In genomic region chr4:57614533-57614932, GRCh38 we compare ENCODE assay signal across 28 cellular contexts.
"Had no signal": no experiment of that assay in that cellular context is flagged by ENCODE, and none has a peak within 500 bp of the region (broad histone marks: within the 10 kb centered on the region; RNA-seq: fewer than 3 reads in every experiment).

No MANE protein-coding gene starts in this region.

- H3K27ac Mint-ChIP-seq: dendritic cell treated with granulocyte-macrophage colony-stimulating factor and Interleukin-4, amounts not matched to agents 40 ng/mL and 50 ng/mL, for 4 days; memory B cell; naive thymus-derived CD4-positive, alpha-beta T cell; neural progenitor cell; stimulated activated memory B cell treated with anti-CD40 and anti-IgM and Interleukin-4, amounts not matched to agents 10 μg/mL and 1 μg/mL and 100 μg/mL, for 72 hours had no signal

- H2AFZ ChIP-seq: neural progenitor cell had no signal

- H3K9ac ChIP-seq: neural progenitor cell had no signal

- DNase-seq: colonic mucosa; effector CD8-positive, alpha-beta T cell; foreskin melanocyte; glutamatergic neuron; heart right ventricle; hypothalamus; kidney; midbrain; naive thymus-derived CD4-positive, alpha-beta T cell; nucleus accumbens; right cardiac atrium; sigmoid colon; stimulated activated CD4-positive, alpha-beta T cell treated with anti-CD3 and anti-CD28 coated beads, Interleukin-4, amount 100 ng/mL, for 4 hours; stimulated activated naive CD8-positive, alpha-beta T cell treated with anti-CD3 and anti-CD28 coated beads, Interleukin-15, Interleukin-2, amounts not matched to agents 100 U/mL and 50 U/mL, for 24 hours; upper lobe of left lung had no signal

- H3K9me3 ChIP-seq: colonic mucosa, esophagus muscularis mucosa, heart right ventricle, prostate gland, sigmoid colon, thoracic aorta, tibial nerve, upper lobe of left lung had no signal

- H3K9me3 Mint-ChIP-seq: dendritic cell treated with granulocyte-macrophage colony-stimulating factor and Interleukin-4, amounts not matched to agents 40 ng/mL and 50 ng/mL, for 4 days; nephron; neural progenitor cell; stimulated activated memory B cell treated with anti-CD40 and anti-IgM and Interleukin-4, amounts not matched to agents 10 μg/mL and 1 μg/mL and 100 μg/mL, for 72 hours had no signal

- H3K27me3 ChIP-seq: colonic mucosa, esophagus muscularis mucosa, neural progenitor cell, sigmoid colon, tibial nerve, upper lobe of left lung had no signal

- H3K27me3 Mint-ChIP-seq: dendritic cell treated with granulocyte-macrophage colony-stimulating factor and Interleukin-4, amounts not matched to agents 40 ng/mL and 50 ng/mL, for 4 days; memory B cell; naive thymus-derived CD4-positive, alpha-beta T cell; stimulated activated memory B cell treated with anti-CD40 and anti-IgM and Interleukin-4, amounts not matched to agents 10 μg/mL and 1 μg/mL and 100 μg/mL, for 72 hours had no signal

- ATAC-seq: heart right ventricle; left lobe of liver; naive thymus-derived CD4-positive, alpha-beta T cell; right cardiac atrium; stimulated activated memory B cell treated with anti-CD40 and anti-IgM and Interleukin-4, amounts not matched to agents 10 μg/mL and 1 μg/mL and 100 μg/mL, for 72 hours; stimulated activated naive CD8-positive, alpha-beta T cell treated with anti-CD3 and anti-CD28 coated beads, Interleukin-15, Interleukin-2, amounts not matched to agents 100 U/mL and 50 U/mL, for 24 hours had no signal

- H3K4me1 ChIP-seq: colonic mucosa, esophagus muscularis mucosa, heart right ventricle, neural progenitor cell, prostate gland, sigmoid colon, tibial nerve, upper lobe of left lung had no signal

- H3K4me1 Mint-ChIP-seq: memory B cell; nephron; neural progenitor cell; stimulated activated memory B cell treated with anti-CD40 and anti-IgM and Interleukin-4, amounts not matched to agents 10 μg/mL and 1 μg/mL and 100 μg/mL, for 72 hours had no signal

- H3K4me3 ChIP-seq: colonic mucosa, esophagus muscularis mucosa, heart right ventricle, lung, neural progenitor cell, prostate gland, sigmoid colon, thoracic aorta, tibial nerve, upper lobe of left lung had no signal

- H3K4me3 Mint-ChIP-seq: dendritic cell treated with granulocyte-macrophage colony-stimulating factor and Interleukin-4, amounts not matched to agents 40 ng/mL and 50 ng/mL, for 4 days; memory B cell; naive thymus-derived CD4-positive, alpha-beta T cell; nephron; neural progenitor cell; stimulated activated memory B cell treated with anti-CD40 and anti-IgM and Interleukin-4, amounts not matched to agents 10 μg/mL and 1 μg/mL and 100 μg/mL, for 72 hours had no signal

- H3K36me3 Mint-ChIP-seq: memory B cell; naive thymus-derived CD4-positive, alpha-beta T cell; neural progenitor cell; stimulated activated memory B cell treated with anti-CD40 and anti-IgM and Interleukin-4, amounts not matched to agents 10 μg/mL and 1 μg/mL and 100 μg/mL, for 72 hours had no signal

- H3K36me3 ChIP-seq: colonic mucosa, esophagus muscularis mucosa, heart right ventricle, neural progenitor cell, prostate gland, sigmoid colon, thoracic aorta, tibial nerve, upper lobe of left lung had no signal

- FAIRE-seq: endothelial cell of umbilical vein, kidney, urothelium cell line had no signal

- H3K4me2 ChIP-seq: neural progenitor cell had no signal

- H3K27ac ChIP-seq: colonic mucosa, esophagus muscularis mucosa, heart right ventricle, neural progenitor cell, prostate gland, sigmoid colon, thoracic aorta, tibial nerve, upper lobe of left lung had no signal
